In genomic region chr4:85391568-85392410, GRCh38 we compare ENCODE assay signal across 12 cellular contexts.
A peak's percentile ranks its signal among the peaks of the same experiment; 100 is the strongest.
DNase-seq lines count a peak whose midpoint lies in the region; ATAC-seq and TF ChIP-seq lines count a peak whose summit lies in the region.
"Had no signal": no experiment of that assay in that cellular context is flagged by ENCODE, and none has a peak within 500 bp of the region (broad histone marks: within the 10 kb centered on the region; RNA-seq: fewer than 3 reads in every experiment).

No MANE protein-coding gene starts in this region.

- H3K9me3 Mint-ChIP-seq in brain = peaks cover 0 to 16% (median 5%) of the 10 kb centered on the region in 5 experiments

- peaks cover 18% of the 10 kb centered on the region for H3K4me1 Mint-ChIP-seq in brain

- peak; percentile 85 for ATAC-seq in GM18868 (IDR thresholded peaks at IDR 0.05; ENCODE audit: unreplicated experiment)
- peak; percentile 85 for ATAC-seq in GM21515 (IDR thresholded peaks at IDR 0.05; ENCODE audit: unreplicated experiment)
- ATAC-seq in HG03064 (IDR thresholded peaks at IDR 0.05; ENCODE audit: low read depth, unreplicated experiment) = peak; percentile 89
- ATAC-seq: effector memory CD8-positive, alpha-beta T cell had no signal

- DNase-seq in OCI-M2 (lab: John Stamatoyannopoulos, UW; ENCODE audit: unreplicated experiment) (no peak), NCI-H1092 (lab: John Stamatoyannopoulos, UW) (no peak), posterior vena cava (ENCODE audit: low spot score) (no peak)
- DNase-seq in stimulated activated CD4-positive, alpha-beta T cell treated with anti-CD3 and anti-CD28 coated beads, Interleukin-2, amount 100 ng/mL, for 48 hours = no peak
- DNase-seq: effector memory CD8-positive, alpha-beta T cell; hypothalamus; KG1 had no signal

- H3K4me3 Mint-ChIP-seq in brain = no peak overlapping the region
- H3K4me3 Mint-ChIP-seq: effector memory CD8-positive, alpha-beta T cell; stimulated activated naive CD8-positive, alpha-beta T cell treated with anti-CD3 and anti-CD28 coated beads, Interleukin-15, Interleukin-2, amounts not matched to agents 100 ng/mL and 50 ng/mL, for 24 hours had no signal

- peak overlapping the region in 3 of 5 experiments; percentile 20 to 70 (median 22) for H3K27ac Mint-ChIP-seq in brain
- H3K27ac Mint-ChIP-seq: effector memory CD8-positive, alpha-beta T cell; stimulated activated naive CD8-positive, alpha-beta T cell treated with anti-CD3 and anti-CD28 coated beads, Interleukin-15, Interleukin-2, amounts not matched to agents 100 ng/mL and 50 ng/mL, for 24 hours had no signal

- intact Hi-C loops in posterior vena cava (cut with DNase I) = no loop called here

- H3K36me3 Mint-ChIP-seq in brain = no peaks in the 10 kb centered on the region

- TF ChIP-seq CTCF in brain (conservative IDR thresholded peaks at IDR 0.05) = no peak

- H3K27me3 Mint-ChIP-seq in brain = no peaks in the 10 kb centered on the region
- H3K27me3 Mint-ChIP-seq: effector memory CD8-positive, alpha-beta T cell; stimulated activated naive CD8-positive, alpha-beta T cell treated with anti-CD3 and anti-CD28 coated beads, Interleukin-15, Interleukin-2, amounts not matched to agents 100 ng/mL and 50 ng/mL, for 24 hours had no signal
